13 cellular contexts compared by ENCODE assay signal in the genomic region with DNA sequence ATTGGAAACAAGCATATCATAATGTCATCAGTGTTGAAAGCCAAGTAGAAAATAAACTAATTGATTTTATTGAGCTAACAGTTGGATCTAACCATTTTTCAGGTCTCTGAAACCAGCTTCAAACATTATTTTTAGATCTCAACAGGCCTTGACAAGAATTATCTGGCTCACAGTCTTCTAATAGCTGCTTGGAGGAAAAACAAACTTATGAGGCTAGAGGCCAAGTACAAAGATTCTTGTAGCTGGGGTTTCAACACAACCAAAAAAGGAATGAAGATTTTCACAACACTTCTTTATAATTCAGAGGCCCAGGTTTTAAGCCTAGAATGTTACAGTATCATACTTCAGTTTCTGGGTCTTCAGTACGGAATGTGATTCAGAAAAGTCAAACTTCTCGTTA. TPM values are rescaled to one million over a fixed set of nuclear protein-coding genes. Genes with fewer than 3 reads are reported as not detected.
DNase-seq lines count a peak whose midpoint lies in the region; ATAC-seq and TF ChIP-seq lines count a peak whose summit lies in the region.
"Had no signal": no experiment of that assay in that cellular context is flagged by ENCODE, and none has a peak within 500 bp of the region (broad histone marks: within the 10 kb centered on the region; RNA-seq: fewer than 3 reads in every experiment).

No MANE protein-coding gene starts in this region.

- H3K4me2 ChIP-seq in IMR-90 (ENCODE audit: low read depth, low read length), result peak overlapping the region; percentile 57

- ATAC-seq in IMR-90 (ENCODE audit: low read depth) (peak; percentile 3; the same call in 1 of the 2 replicates), lower lobe of right lung (no peak), HG03565 (IDR thresholded peaks at IDR 0.05; ENCODE audit: unreplicated experiment) (no peak)

- H3K4me1 Mint-ChIP-seq in CD14-positive monocyte, result peaks cover 32% of the 10 kb centered on the region

- peak overlapping the region; percentile 77 for H3K18ac ChIP-seq in IMR-90 (ENCODE audit: low read depth, low read length)

- peak overlapping the region; percentile 93 for H4K5ac ChIP-seq in IMR-90 (ENCODE audit: low read depth, low read length)

- no peak overlapping the region for H4K8ac ChIP-seq in IMR-90 (ENCODE audit: low read depth in 2 of 2, low read length in 2 of 2)

- H3K79me1 ChIP-seq in IMR-90 (ENCODE audit: low read depth in 1 of 2, low read length in 2 of 2), result peaks cover 17 to 18% of the 10 kb centered on the region in 2 experiments; a peak in 3 of 4 replicates

- H4K91ac ChIP-seq in IMR-90 (ENCODE audit: insufficient read depth, low read depth, low read length), result no peak overlapping the region

- no peak overlapping the region for H2AK5ac ChIP-seq in IMR-90 (ENCODE audit: low read depth, low read length)

- no peak overlapping the region for H3K23ac ChIP-seq in IMR-90 (ENCODE audit: low read depth, low read length)

- H3K9me1 ChIP-seq in IMR-90 (ENCODE audit: insufficient read depth, low read length), result peaks cover 3% of the 10 kb centered on the region; the same call in 1 of the 2 replicates

- peak overlapping the region; percentile 46; the same call in 1 of the 2 replicates for H3K9ac ChIP-seq in IMR-90 (ENCODE audit: low read depth, low read length)
- H3K9ac ChIP-seq in stomach smooth muscle (ENCODE audit: low read length in 2 of 2), result no peak overlapping the region

- no peaks in the 10 kb centered on the region for H3K36me3 ChIP-seq in IMR-90 (ENCODE audit: control insufficient read depth, insufficient read depth, low read length)
- no peaks in the 10 kb centered on the region for H3K36me3 ChIP-seq in esophagus muscularis mucosa
- no peaks in the 10 kb centered on the region for H3K36me3 ChIP-seq in lower lobe of right lung
- no peaks in the 10 kb centered on the region for H3K36me3 ChIP-seq in stomach smooth muscle (ENCODE audit: control insufficient read depth in 2 of 2, insufficient read depth in 2 of 2, low read length in 2 of 2)

- CTCF ChIA-PET in IMR-90 (lab: Yijun Ruan, JAX), result interaction anchor here (0.6 kb wide), 1 partner anchor 320 kb away, joined by 6 read pairs; no protein-coding TSS in a partner anchor

- H3K36me3 Mint-ChIP-seq in CD14-positive monocyte, result peaks cover 10% of the 10 kb centered on the region in 2 donors

- peak overlapping the region; percentile 99; the same call in 1 of the 2 replicates for H3K27ac ChIP-seq in IMR-90 (ENCODE audit: insufficient read depth, low read length)
- H3K27ac ChIP-seq in esophagus muscularis mucosa (replicated peaks in 1 of 4), result peak overlapping the region; percentile 89 to 94 (median 92)
- peak overlapping the region; percentile 44 for H3K27ac ChIP-seq in lower lobe of right lung
- H3K27ac ChIP-seq in stomach smooth muscle (ENCODE audit: low read length), result peak overlapping the region; percentile 32

- no peak overlapping the region for H2BK120ac ChIP-seq in IMR-90 (ENCODE audit: low read depth, low read length)

- H3K27me3 ChIP-seq in IMR-90 (ENCODE audit: control insufficient read depth, insufficient read depth, low read length) (no peaks in the 10 kb centered on the region), esophagus muscularis mucosa (no peaks in the 10 kb centered on the region), lower lobe of right lung (ENCODE audit: low read depth) (no peaks in the 10 kb centered on the region), stomach smooth muscle (ENCODE audit: control insufficient read depth in 1 of 2, insufficient read depth in 2 of 2, low read length in 2 of 2) (no peaks in the 10 kb centered on the region)

- 100% methylated on average over 2 of the region's 2 CpGs; no CpG with 5 or more reads in 1 of the 2 experiments for WGBS in IMR-90 (ENCODE audit: extremely low coverage in 2 of 2, insufficient read length in 1 of 2), 2 experiments
- 40% methylated on average over 2 of the region's 2 CpGs for whole genome bisulfite sequencing in esophagus muscularis mucosa

- peak; percentile 6 for DNase-seq in IMR-90
- DNase-seq in esophagus muscularis mucosa (ENCODE audit: extremely low spot score), result no peak
- DNase-seq in lower lobe of right lung, result no peak
- no peak for DNase-seq in NCI-H2081 treated with DMSO at 0.1 percent for 48 hours (lab: John Stamatoyannopoulos, UW)
- DNase-seq in AG08395 (ENCODE audit: low spot score), result no peak
- DNase-seq in CD14-positive monocyte (ENCODE audit: low spot score), result no peak
- DNase-seq: activated CD4-positive, alpha-beta memory T cell treated with anti-CD3 and anti-CD28 coated beads for 36 hours; activated gamma-delta T cell; cortex of kidney; RPMI8226; T1000 had no signal

- H3K27me3 Mint-ChIP-seq in CD14-positive monocyte (ENCODE audit: low read depth in 3 of 3), result peaks cover 0 to 3% (median 1%) of the 10 kb centered on the region in 3 donors
- H3K27me3 Mint-ChIP-seq: activated CD4-positive, alpha-beta memory T cell treated with anti-CD3 and anti-CD28 coated beads for 36 hours had no signal

- H2BK20ac ChIP-seq in IMR-90 (ENCODE audit: low read depth, low read length), result no peak overlapping the region

- TF ChIP-seq CTCF in IMR-90 (conservative IDR thresholded peaks at IDR 0.05; ENCODE audit: low read depth, low read length), result no peak
- TF ChIP-seq CTCF in esophagus muscularis mucosa (IDR thresholded peaks at IDR 0.05), result no peak
- no peak for TF ChIP-seq CTCF in lower lobe of right lung (IDR thresholded peaks at IDR 0.05)
- TF ChIP-seq CTCF in CD14-positive monocyte (IDR thresholded peaks at IDR 0.05), result no peak

- no peak for TF ChIP-seq EP300 in esophagus muscularis mucosa (IDR thresholded peaks at IDR 0.05)

- POLR2A ChIA-PET in IMR-90 (lab: Charles Lee; ENCODE audit: unreplicated experiment), result no interaction called here

- H3K4me1 ChIP-seq in IMR-90 (ENCODE audit: control insufficient read depth, insufficient read depth, low read length), result 0 out of 2 replicates have a peak, but pooled peaks cover 2% of the 10 kb centered on the region
- H3K4me1 ChIP-seq in esophagus muscularis mucosa, result peaks cover 49 to 76% (median 74%) of the 10 kb centered on the region in 4 donors
- peaks cover 42% of the 10 kb centered on the region for H3K4me1 ChIP-seq in lower lobe of right lung
- peaks cover 4% of the 10 kb centered on the region for H3K4me1 ChIP-seq in stomach smooth muscle (ENCODE audit: control insufficient read depth, insufficient read depth, low read length)

- intact Hi-C loops in IMR-90 (cut with micrococcal nuclease) (loop anchor here (5.0 kb wide), 1 partner anchor 185 kb away; a partner anchor contains a TSS), esophagus muscularis mucosa (cut with DNase I) (no loop called here), lower lobe of right lung (cut with DNase I) (no loop called here), CD14-positive monocyte (cut with micrococcal nuclease) (no loop called here)

- no peak for TF ChIP-seq RAD21 in IMR-90 (IDR thresholded peaks at IDR 0.05; ENCODE audit: low read length)

- no peak for TF ChIP-seq POLR2A in IMR-90 (IDR thresholded peaks at IDR 0.05; ENCODE audit: low read depth, low read length)
- TF ChIP-seq POLR2A in esophagus muscularis mucosa (IDR thresholded peaks at IDR 0.05; ENCODE audit: low read depth), result no peak

- peaks cover 0 to 3% (median 0%) of the 10 kb centered on the region in 7 donors for H3K9me3 Mint-ChIP-seq in CD14-positive monocyte
- H3K9me3 Mint-ChIP-seq: activated CD4-positive, alpha-beta memory T cell treated with anti-CD3 and anti-CD28 coated beads for 36 hours had no signal

- BruUV-seq in IMR-90 (replicated peaks; lab: Mats Ljungman, UMichigan), result no TSS peak

- in situ Hi-C loops in IMR-90 (cut with MboI; ENCODE audit: low sequenced_read_pairs), result loop anchor here (25.0 kb wide), 1 partner anchor 755 kb away; no protein-coding TSS in a partner anchor

- H3K27ac Mint-ChIP-seq in CD14-positive monocyte, result no peak overlapping the region
- H3K27ac Mint-ChIP-seq: activated CD4-positive, alpha-beta memory T cell treated with anti-CD3 and anti-CD28 coated beads for 36 hours had no signal

- H3K4me3 Mint-ChIP-seq in CD14-positive monocyte, result no peak overlapping the region
- H3K4me3 Mint-ChIP-seq: activated CD4-positive, alpha-beta memory T cell treated with anti-CD3 and anti-CD28 coated beads for 36 hours had no signal

- H2BK5ac ChIP-seq in IMR-90 (ENCODE audit: low read depth, low read length, poor library complexity, severe bottlenecking), result peak overlapping the region; percentile 78

- H2AK9ac ChIP-seq in IMR-90 (replicated peaks; ENCODE audit: low read depth, low read length, poor library complexity), result no peak overlapping the region

- H3K9me3 ChIP-seq in IMR-90 (ENCODE audit: control insufficient read depth, insufficient read depth, low read length), result no peaks in the 10 kb centered on the region
- H3K9me3 ChIP-seq in esophagus muscularis mucosa, result no peaks in the 10 kb centered on the region
- no peaks in the 10 kb centered on the region for H3K9me3 ChIP-seq in lower lobe of right lung
- no peaks in the 10 kb centered on the region for H3K9me3 ChIP-seq in stomach smooth muscle (ENCODE audit: control insufficient read depth in 2 of 2, low read length in 2 of 2)

- H3K4me3 ChIP-seq in IMR-90 (ENCODE audit: insufficient read depth, low read depth, low read length) (no peak overlapping the region), esophagus muscularis mucosa (no peak overlapping the region), lower lobe of right lung (no peak overlapping the region), stomach smooth muscle (ENCODE audit: low read length in 2 of 2) (no peak overlapping the region)

- dilution Hi-C loops in IMR-90 (cut with HindIII; ENCODE audit: low sequenced_read_pairs, unreplicated experiment), result no loop called here

- no peaks in the 10 kb centered on the region for H4K20me1 ChIP-seq in IMR-90 (ENCODE audit: insufficient read depth, low read length)

- no peak overlapping the region for H3K4ac ChIP-seq in IMR-90 (ENCODE audit: low read depth, low read length)

- H2BK15ac ChIP-seq in IMR-90 (ENCODE audit: low read depth, low read length), result no peak overlapping the region

- no peak overlapping the region for H3K14ac ChIP-seq in IMR-90 (replicated peaks; ENCODE audit: low read depth, low read length)

- H3K56ac ChIP-seq in IMR-90 (ENCODE audit: extremely low read depth, insufficient read depth, low read length), result no peak overlapping the region

- no peak overlapping the region for H2AFZ ChIP-seq in IMR-90 (replicated peaks; ENCODE audit: low read length, poor library complexity)

TF ChIP-seq in IMR-90, 13 proteins besides CTCF, POLR2A, EP300 and RAD21 (continues in another document):
- TF ChIP-seq RCOR1 (IDR thresholded peaks at IDR 0.05; ENCODE audit: insufficient replicate concordance, low read length), result no peak
- no peak for TF ChIP-seq MAFK (IDR thresholded peaks at IDR 0.05; ENCODE audit: low read depth, low read length)
- no peak for TF ChIP-seq FOS (IDR thresholded peaks at IDR 0.05; ENCODE audit: low read depth, low read length)

RNA-seq across cellular contexts. Expression of a gene that starts 3.7 kb away (rescaled TPM):
- total RNA-seq in IMR-90 (2012; rRNA removed), result 17.8 and 18.1 TPM in 2 replicates
- polyA plus RNA-seq in IMR-90 (2012; rRNA removed), result 11.9 and 12.7 TPM in 2 replicates
- 3.6 and 6.2 TPM in 2 replicates for polyA plus RNA-seq in IMR-90 (2012; cell fraction: cytosol; rRNA removed)
- polyA plus RNA-seq in IMR-90 (2012; cell fraction: nucleus; rRNA removed; ENCODE audit: low replicate concordance), result 5.2 and 30.7 TPM in 2 replicates
- total RNA-seq in esophagus muscularis mucosa, result 10 to 100 TPM; 28.5 to 42.6 (median 31.4) TPM
- total RNA-seq in lower lobe of right lung, result 14.1 TPM
- polyA plus RNA-seq in CD14-positive monocyte, result 1 to 10 TPM; 3.5 to 7.2 TPM

Comparison
In these comparisons a context has a peak if more than half of its experiments do, and no peak if none do; other contexts are left out.
1. H3K27ac ChIP-seq: peak in every context shown above with its lines; median percentile 99 in IMR-90; 92 in esophagus muscularis mucosa; 44 in lower lobe of right lung; 32 in stomach smooth muscle.